9 cellular contexts compared by ENCODE assay signal in the genomic region with DNA sequence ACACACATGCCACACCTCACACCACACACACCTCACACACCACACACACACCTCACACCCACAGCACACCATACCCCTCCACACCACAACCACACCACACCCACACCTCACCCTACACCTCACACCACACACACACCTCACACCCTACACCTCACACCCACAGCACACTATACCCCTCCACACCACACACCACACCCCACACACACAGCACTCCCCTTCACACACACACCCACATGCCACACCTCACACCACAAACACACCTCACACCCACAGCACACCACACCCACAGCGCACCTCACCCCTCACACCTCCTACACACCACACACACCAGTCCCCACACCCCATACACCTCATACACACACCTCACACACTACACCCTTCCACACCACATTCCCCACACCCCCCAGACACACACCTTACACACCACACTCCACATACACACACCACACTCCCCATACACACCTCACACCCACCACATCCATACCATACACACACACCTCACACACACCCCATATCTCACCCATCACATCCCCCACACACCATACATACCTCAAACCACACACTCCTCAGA.
DNase-seq lines count a peak whose midpoint lies in the region; ATAC-seq, FAIRE-seq and TF ChIP-seq lines count a peak whose summit lies in the region.
"Had no signal": no experiment of that assay in that cellular context is flagged by ENCODE, and none has a peak within 500 bp of the region (broad histone marks: within the 10 kb centered on the region; RNA-seq: fewer than 3 reads in every experiment).

No MANE protein-coding gene starts in this region.

- H3K4ac ChIP-seq in neuronal stem cell (ENCODE audit: low read length) = no peak overlapping the region

- ATAC-seq in HG03520 (IDR thresholded peaks at IDR 0.05; ENCODE audit: unreplicated experiment) = no peak
- no peak for ATAC-seq in GM19455 (IDR thresholded peaks at IDR 0.05; ENCODE audit: unreplicated experiment)
- ATAC-seq in sciatic nerve = no peak

- H3K4me1 ChIP-seq in neuronal stem cell (ENCODE audit: control insufficient read depth in 2 of 2, insufficient read depth in 1 of 2, low read depth in 1 of 2, low read length in 2 of 2) = no peaks in the 10 kb centered on the region

- no peak overlapping the region for H3K18ac ChIP-seq in neuronal stem cell (ENCODE audit: low read length)

- no peak overlapping the region for H2AFZ ChIP-seq in neuronal stem cell (ENCODE audit: low read length)

- H3K4me3 ChIP-seq in AG04450 (ENCODE audit: low read depth, low read length) (no peak overlapping the region), bronchial epithelial cell (ENCODE audit: low read depth, low read length) (no peak overlapping the region), neuronal stem cell (ENCODE audit: low read length in 2 of 2) (peak overlapping the region in 1 of 2 donors; percentile 3)

- POLR2A ChIA-PET in AG04450 (lab: Yijun Ruan, JAX) = interaction anchor here (0.8 kb wide), 1 partner anchor 41 kb away, joined by 3 read pairs; no protein-coding TSS in a partner anchor

- H4K91ac ChIP-seq in neuronal stem cell (ENCODE audit: low read depth, low read length, poor library complexity) = peak overlapping the region; percentile 22

- H3K79me1 ChIP-seq in neuronal stem cell (ENCODE audit: low read depth, low read length) = peaks cover 8% of the 10 kb centered on the region

- H3K27me3 ChIP-seq in AG04450 (ENCODE audit: control insufficient read depth, insufficient read depth, low read length) (no peaks in the 10 kb centered on the region), bronchial epithelial cell (ENCODE audit: control insufficient read depth, insufficient read depth, low read length) (no peaks in the 10 kb centered on the region), neuronal stem cell (ENCODE audit: control insufficient read depth in 3 of 3, insufficient read depth in 3 of 3, low read depth in 1 of 3, low read length in 3 of 3) (no peaks in the 10 kb centered on the region)

- no peak overlapping the region for H3K14ac ChIP-seq in neuronal stem cell (ENCODE audit: low read length)

- H3K36me3 ChIP-seq in bronchial epithelial cell (ENCODE audit: control insufficient read depth, insufficient read depth, low read length) (peaks cover 48% of the 10 kb centered on the region), neuronal stem cell (replicated peaks in 1 of 2; ENCODE audit: control insufficient read depth in 2 of 2, insufficient read depth in 2 of 2, low read length in 2 of 2) (peaks cover 57 to 93% of the 10 kb centered on the region in 2 donors)

- CTCF ChIA-PET in AG04450 (lab: Charles Lee) = interaction anchor here (2.2 kb wide), 1 partner anchor 13 kb away, joined by 19 read pairs; no protein-coding TSS in a partner anchor

- intact Hi-C loops in sciatic nerve (cut with DNase I) = no loop called here

- H3K27ac Mint-ChIP-seq in HFFc6 = peak overlapping the region; percentile 82

- WGBS in neuronal stem cell (ENCODE audit: extremely low coverage in 2 of 2, insufficient read length in 2 of 2, insufficient replicate concordance in 1 of 2), 2 donors = 100% methylated on average over 1 of the region's 1 CpG; no CpG with 5 or more reads in 1 of the 2 donors

- no peak for DNase-seq in AG04450 (ENCODE audit: low read depth, low spot score)
- no peak for DNase-seq in HFFc6
- no peak for DNase-seq in bronchial epithelial cell (ENCODE audit: low read depth)
- no peak for DNase-seq in neuronal stem cell (ENCODE audit: low spot score)
- no peak for DNase-seq in NCI-H1105 (lab: John Stamatoyannopoulos, UW)
- DNase-seq in sciatic nerve (ENCODE audit: low spot score) = no peak
- DNase-seq: NCI-H2081 treated with DMSO at 0.1 percent for 48 hours had no signal

- H4K8ac ChIP-seq in neuronal stem cell (ENCODE audit: low read depth, low read length) = peak overlapping the region; percentile 27

- H3K27ac ChIP-seq in AG04450 (ENCODE audit: low read depth, low read length) (peak overlapping the region; percentile 49), neuronal stem cell (replicated peaks; ENCODE audit: low read length) (no peak overlapping the region)

- no peaks in the 10 kb centered on the region for H3K9me3 ChIP-seq in AG04450 (ENCODE audit: control insufficient read depth, insufficient read depth, low read length)
- peaks cover 0 to 2% of the 10 kb centered on the region in 2 donors for H3K9me3 ChIP-seq in neuronal stem cell (replicated peaks in 1 of 2; ENCODE audit: control insufficient read depth in 2 of 2, insufficient read depth in 1 of 2, low read depth in 1 of 2, low read length in 2 of 2)

- peaks cover 71% of the 10 kb centered on the region for H3K36me3 Mint-ChIP-seq in HFFc6 (ENCODE audit: low read depth)

- no peak overlapping the region for H2BK15ac ChIP-seq in neuronal stem cell (ENCODE audit: low read length)

- peak overlapping the region; percentile 98 for H3K23ac ChIP-seq in neuronal stem cell (ENCODE audit: low read depth, low read length, poor library complexity)

- H3K9me3 Mint-ChIP-seq in HFFc6 = peaks cover 5% of the 10 kb centered on the region

- H2AK5ac ChIP-seq in neuronal stem cell (ENCODE audit: low read depth, low read length) = no peak overlapping the region

- no peak overlapping the region; the same call in 1 of the 2 replicates for H3K4me3 Mint-ChIP-seq in HFFc6

- H3K4me1 Mint-ChIP-seq in HFFc6 (ENCODE audit: low read depth) = peaks cover 60% of the 10 kb centered on the region

- H3K27me3 Mint-ChIP-seq in HFFc6 (ENCODE audit: insufficient read depth) = peaks cover 73% of the 10 kb centered on the region

- peak overlapping the region; percentile 72 for H3K9ac ChIP-seq in neuronal stem cell (ENCODE audit: low read depth, low read length, poor library complexity)

- TF ChIP-seq CTCF in AG04450 (IDR thresholded peaks at IDR 0.05; ENCODE audit: low read depth, low read length) (no peak), HFFc6 (IDR thresholded peaks at IDR 0.05) (no peak), bronchial epithelial cell (IDR thresholded peaks at IDR 0.05; ENCODE audit: insufficient read depth, low read length, severe bottlenecking) (no peak)

- no peak overlapping the region for H2BK120ac ChIP-seq in neuronal stem cell (ENCODE audit: low read depth, low read length)

- peak; percentile 98 for FAIRE-seq in bronchial epithelial cell (lab: Jason Lieb, UNC)

- H2BK5ac ChIP-seq in neuronal stem cell (ENCODE audit: low read length) = no peak overlapping the region

- peak overlapping the region; percentile 14 for H2BK12ac ChIP-seq in neuronal stem cell (ENCODE audit: low read length)

- no peak overlapping the region for H3K4me2 ChIP-seq in neuronal stem cell (ENCODE audit: insufficient read depth, low read length, poor library complexity, severe bottlenecking)
